10 cellular contexts compared by ENCODE assay signal in genomic region chr9:128323786-128324185, GRCh38. TPM values are rescaled to one million over a fixed set of nuclear protein-coding genes. Genes with fewer than 3 reads are reported as not detected.
DNase-seq lines count a peak whose midpoint lies in the region; FAIRE-seq and TF ChIP-seq lines count a peak whose summit lies in the region.
"Had no signal": no experiment of that assay in that cellular context is flagged by ENCODE, and none has a peak within 500 bp of the region (broad histone marks: within the 10 kb centered on the region; RNA-seq: fewer than 3 reads in every experiment).

No MANE protein-coding gene starts in this region.

- H3K4me1 ChIP-seq in kidney (ENCODE audit: control insufficient read depth in 1 of 2, insufficient read depth in 1 of 2, low read depth in 1 of 2, low read length in 2 of 2) (peaks cover 11 to 18% of the 10 kb centered on the region in 2 donors), thymus (ENCODE audit: control insufficient read depth, insufficient read depth, low read length) (peaks cover 13% of the 10 kb centered on the region)

- H3K27me3 Mint-ChIP-seq in activated T-cell treated with anti-CD3 and anti-CD28 coated beads, Interleukin-2, amount 50 U/mL, for 24 hours, result no peaks in the 10 kb centered on the region
- H3K27me3 Mint-ChIP-seq in activated T-helper 2 cell treated with anti-CD3 and anti-CD28 coated beads, Interferon-gamma antibody, Interleukin-2, Interleukin-4, amounts not matched to agents 10 μg/mL and 5 μg/mL and 100 μg/mL, durations not matched to agents 14 hours and 24 hours and 36 hours (ENCODE audit: low read depth), result no peaks in the 10 kb centered on the region

- intact Hi-C loops in activated T-helper 2 cell treated with anti-CD3 and anti-CD28 coated beads, Interferon-gamma antibody, Interleukin-2, Interleukin-4, amounts not matched to agents 10 μg/mL and 5 μg/mL and 100 μg/mL, durations not matched to agents 14 hours and 24 hours and 36 hours (cut with micrococcal nuclease), result loop anchor here (2.0 to 5.0 kb wide), 2 partner anchors 73 to 624 kb away; partner anchors contain the start of genes DOLK and NUP188
- intact Hi-C loops in kidney (cut with DNase I), result no loop called here

- WGBS in thymus, result 95% methylated on average over 12 of the region's 12 CpGs

- TF ChIP-seq CTCF in kidney (IDR thresholded peaks at IDR 0.05; ENCODE audit: borderline replicate concordance, extremely low read depth, insufficient read depth), result no peak

- peak overlapping the region; percentile 89 to 100 for H3K4me3 ChIP-seq in kidney (ENCODE audit: low read length in 2 of 2)
- H3K4me3 ChIP-seq in thymus (ENCODE audit: low read length), result peak overlapping the region; percentile 69

- FAIRE-seq in kidney (lab: Jason Lieb, UNC), result no peak

- DNase-seq in activated T-cell treated with anti-CD3 and anti-CD28 coated beads, Interleukin-2, amount 50 U/mL, for 24 hours, result no peak
- DNase-seq in activated T-cell treated with anti-CD3 and anti-CD28 coated beads, Interleukin-2, amount 50 U/mL, for 1 hour, result no peak
- no peak for DNase-seq in activated T-helper 2 cell treated with anti-CD3 and anti-CD28 coated beads, Interferon-gamma antibody, Interleukin-2, Interleukin-4, amounts not matched to agents 10 μg/mL and 5 μg/mL and 100 μg/mL, durations not matched to agents 14 hours and 24 hours and 36 hours (ENCODE audit: low spot score)
- DNase-seq in kidney, result no peak
- DNase-seq in NCI-H524 treated with DMSO at 0.1 percent for 48 hours (lab: John Stamatoyannopoulos, UW), result no peak
- no peak for DNase-seq in LoVo (ENCODE audit: low spot score)
- DNase-seq in NCI-H446 treated with DMSO at 0.1 percent for 48 hours (lab: John Stamatoyannopoulos, UW), result no peak
- DNase-seq: activated CD4-positive, alpha-beta T cell treated with anti-CD3 and anti-CD28 coated beads for 4 hours; DMS53 had no signal

- H3K4me1 Mint-ChIP-seq in activated T-cell treated with anti-CD3 and anti-CD28 coated beads, Interleukin-2, amount 50 U/mL, for 24 hours (ENCODE audit: low read depth), result peaks cover 34% of the 10 kb centered on the region
- H3K4me1 Mint-ChIP-seq in activated T-helper 2 cell treated with anti-CD3 and anti-CD28 coated beads, Interferon-gamma antibody, Interleukin-2, Interleukin-4, amounts not matched to agents 10 μg/mL and 5 μg/mL and 100 μg/mL, durations not matched to agents 14 hours and 24 hours and 36 hours (ENCODE audit: low read depth), result peaks cover 11% of the 10 kb centered on the region

- peak overlapping the region; percentile 100 for H3K27ac Mint-ChIP-seq in activated T-cell treated with anti-CD3 and anti-CD28 coated beads, Interleukin-2, amount 50 U/mL, for 24 hours
- H3K27ac Mint-ChIP-seq in activated T-helper 2 cell treated with anti-CD3 and anti-CD28 coated beads, Interferon-gamma antibody, Interleukin-2, Interleukin-4, amounts not matched to agents 10 μg/mL and 5 μg/mL and 100 μg/mL, durations not matched to agents 14 hours and 24 hours and 36 hours, result peak overlapping the region; percentile 99

- H3K4me3 Mint-ChIP-seq in activated T-cell treated with anti-CD3 and anti-CD28 coated beads, Interleukin-2, amount 50 U/mL, for 24 hours, result peak overlapping the region; percentile 92
- H3K4me3 Mint-ChIP-seq in activated T-helper 2 cell treated with anti-CD3 and anti-CD28 coated beads, Interferon-gamma antibody, Interleukin-2, Interleukin-4, amounts not matched to agents 10 μg/mL and 5 μg/mL and 100 μg/mL, durations not matched to agents 14 hours and 24 hours and 36 hours (ENCODE audit: low read depth), result peak overlapping the region; percentile 99

- H3K9me3 ChIP-seq in kidney (ENCODE audit: control insufficient read depth in 1 of 2, low read length in 2 of 2), result no peaks in the 10 kb centered on the region
- no peaks in the 10 kb centered on the region for H3K9me3 ChIP-seq in thymus (ENCODE audit: control insufficient read depth)

- H3K9me3 Mint-ChIP-seq in activated T-cell treated with anti-CD3 and anti-CD28 coated beads, Interleukin-2, amount 50 U/mL, for 24 hours, result no peaks in the 10 kb centered on the region
- H3K9me3 Mint-ChIP-seq in activated T-helper 2 cell treated with anti-CD3 and anti-CD28 coated beads, Interferon-gamma antibody, Interleukin-2, Interleukin-4, amounts not matched to agents 10 μg/mL and 5 μg/mL and 100 μg/mL, durations not matched to agents 14 hours and 24 hours and 36 hours, result no peaks in the 10 kb centered on the region

- H3K27ac ChIP-seq in kidney (ENCODE audit: low read depth in 2 of 2, low read length in 2 of 2) (no peak overlapping the region), thymus (ENCODE audit: low read depth) (no peak overlapping the region)

- peaks cover 76% of the 10 kb centered on the region for H3K36me3 Mint-ChIP-seq in activated T-cell treated with anti-CD3 and anti-CD28 coated beads, Interleukin-2, amount 50 U/mL, for 24 hours (ENCODE audit: low read depth)
- H3K36me3 Mint-ChIP-seq in activated T-helper 2 cell treated with anti-CD3 and anti-CD28 coated beads, Interferon-gamma antibody, Interleukin-2, Interleukin-4, amounts not matched to agents 10 μg/mL and 5 μg/mL and 100 μg/mL, durations not matched to agents 14 hours and 24 hours and 36 hours (ENCODE audit: low read depth), result peaks cover 19% of the 10 kb centered on the region

- no peak overlapping the region for H3K9ac ChIP-seq in kidney (ENCODE audit: low read length in 2 of 2)

- no peaks in the 10 kb centered on the region for H3K27me3 ChIP-seq in thymus (ENCODE audit: control insufficient read depth, insufficient read depth)

- H3K36me3 ChIP-seq in kidney (ENCODE audit: control insufficient read depth in 1 of 2, insufficient read depth in 2 of 2, low read length in 2 of 2), result peaks cover 16 to 19% of the 10 kb centered on the region in 2 donors
- peaks cover 25% of the 10 kb centered on the region for H3K36me3 ChIP-seq in thymus (ENCODE audit: control insufficient read depth, insufficient read depth)

RNA-seq across cellular contexts. Expression of gene COQ4, which starts 1.1 kb away (rescaled TPM):
- 49.6 and 52.2 TPM in 2 replicates for total RNA-seq in activated T-helper 2 cell treated with anti-CD3 and anti-CD28 coated beads, Interferon-gamma antibody, Interleukin-2, Interleukin-4, amounts not matched to agents 10 μg/mL and 5 μg/mL and 100 μg/mL, durations not matched to agents 14 hours and 24 hours and 36 hours
- total RNA-seq in kidney, result 59.7 TPM
- polyA plus RNA-seq in kidney (ENCODE audit: insufficient read depth, low read depth, low replicate concordance) (111 TPM), thymus (61.7 TPM)

RNA-seq across cellular contexts. Expression of gene TRUB2, which starts 1.5 kb away (rescaled TPM):
- total RNA-seq in activated T-helper 2 cell treated with anti-CD3 and anti-CD28 coated beads, Interferon-gamma antibody, Interleukin-2, Interleukin-4, amounts not matched to agents 10 μg/mL and 5 μg/mL and 100 μg/mL, durations not matched to agents 14 hours and 24 hours and 36 hours, result 33.5 and 36.1 TPM in 2 replicates
- total RNA-seq in kidney, result 22.4 TPM
- 40.8 TPM for polyA plus RNA-seq in kidney (ENCODE audit: insufficient read depth, low read depth, low replicate concordance)
- polyA plus RNA-seq in thymus, result 14.9 TPM

RNA-seq across cellular contexts. Expression of gene SLC27A4, which starts 16.5 kb away (rescaled TPM):
- 30.5 and 32.0 TPM in 2 replicates for total RNA-seq in activated T-helper 2 cell treated with anti-CD3 and anti-CD28 coated beads, Interferon-gamma antibody, Interleukin-2, Interleukin-4, amounts not matched to agents 10 μg/mL and 5 μg/mL and 100 μg/mL, durations not matched to agents 14 hours and 24 hours and 36 hours
- total RNA-seq in kidney, result 29.3 TPM
- polyA plus RNA-seq in kidney (ENCODE audit: insufficient read depth, low read depth, low replicate concordance) (58.7 TPM), thymus (20.7 TPM)

RNA-seq across cellular contexts. Expression of gene URM1, which starts 47.4 kb away (rescaled TPM):
- 78.6 and 78.7 TPM in 2 replicates for total RNA-seq in activated T-helper 2 cell treated with anti-CD3 and anti-CD28 coated beads, Interferon-gamma antibody, Interleukin-2, Interleukin-4, amounts not matched to agents 10 μg/mL and 5 μg/mL and 100 μg/mL, durations not matched to agents 14 hours and 24 hours and 36 hours
- 55.2 TPM for total RNA-seq in kidney
- polyA plus RNA-seq in kidney (ENCODE audit: insufficient read depth, low read depth, low replicate concordance) (55.9 TPM), thymus (37.9 TPM)

RNA-seq across cellular contexts. Expression of gene SWI5, which starts 47.7 kb away (rescaled TPM):
- total RNA-seq in activated T-helper 2 cell treated with anti-CD3 and anti-CD28 coated beads, Interferon-gamma antibody, Interleukin-2, Interleukin-4, amounts not matched to agents 10 μg/mL and 5 μg/mL and 100 μg/mL, durations not matched to agents 14 hours and 24 hours and 36 hours, result 13.5 and 13.7 TPM in 2 replicates
- 20.3 TPM for total RNA-seq in kidney
- polyA plus RNA-seq in kidney (ENCODE audit: insufficient read depth, low read depth, low replicate concordance) (67.8 TPM), thymus (26.3 TPM)
